28 cellular contexts compared by ENCODE assay signal in genomic region chr4:121236353-121237068, GRCh38.
"Had no signal": no experiment of that assay in that cellular context is flagged by ENCODE, and none has a peak within 500 bp of the region (broad histone marks: within the 10 kb centered on the region; RNA-seq: fewer than 3 reads in every experiment).

No MANE protein-coding gene starts in this region.

- H3K9me3 Mint-ChIP-seq: effector memory CD8-positive, alpha-beta T cell; immature natural killer cell; stimulated activated effector memory CD8-positive, alpha-beta T cell treated with anti-CD3 and anti-CD28 coated beads, Interleukin-12 subunit alpha, Interleukin-12 subunit beta, amount 100 ng/mL, for 72 hours had no signal

- H3K4me3 Mint-ChIP-seq: effector memory CD8-positive, alpha-beta T cell; immature natural killer cell; naive thymus-derived CD4-positive, alpha-beta T cell; stimulated activated effector memory CD8-positive, alpha-beta T cell treated with anti-CD3 and anti-CD28 coated beads, Interleukin-12 subunit alpha, Interleukin-12 subunit beta, amount 100 ng/mL, for 72 hours; type B pancreatic cell had no signal

- H3K27ac Mint-ChIP-seq: immature natural killer cell; naive thymus-derived CD4-positive, alpha-beta T cell; stimulated activated effector memory CD8-positive, alpha-beta T cell treated with anti-CD3 and anti-CD28 coated beads, Interleukin-12 subunit alpha, Interleukin-12 subunit beta, amount 100 ng/mL, for 72 hours; type B pancreatic cell had no signal

- H3K36me3 Mint-ChIP-seq: stimulated activated effector memory CD8-positive, alpha-beta T cell treated with anti-CD3 and anti-CD28 coated beads, Interleukin-12 subunit alpha, Interleukin-12 subunit beta, amount 100 ng/mL, for 72 hours; type B pancreatic cell had no signal

- DNase-seq: cortex of kidney; effector memory CD8-positive, alpha-beta T cell; erythroblast; esophagus squamous epithelium; foreskin melanocyte; glutamatergic neuron; heart right ventricle; hippocampal formation; immature natural killer cell; islet precursor cell; kidney glomerular epithelial cell; left ventricle myocardium superior; lower lobe of right lung; naive thymus-derived CD4-positive, alpha-beta T cell; occipital lobe; ovary; posterior cingulate gyrus; psoas muscle; right cardiac atrium; sigmoid colon; stimulated activated CD4-positive, alpha-beta T cell treated with anti-CD3 and anti-CD28 coated beads, Interleukin-2, amount 100 ng/mL, for 24 hours; stimulated activated CD4-positive, alpha-beta T cell treated with anti-CD3 and anti-CD28 coated beads, Interleukin-4, amount 100 ng/mL, for 24 hours; stimulated activated naive CD8-positive, alpha-beta T cell treated with anti-CD3 and anti-CD28 coated beads, Interleukin-15, Interleukin-2, amounts not matched to agents 100 U/mL and 50 U/mL, for 24 hours; substantia nigra; testis; tibial artery had no signal

- H3K27me3 Mint-ChIP-seq: effector memory CD8-positive, alpha-beta T cell; type B pancreatic cell had no signal

- H3K4me1 Mint-ChIP-seq: immature natural killer cell had no signal

- ATAC-seq: effector memory CD8-positive, alpha-beta T cell; heart right ventricle; left ventricle myocardium superior; lower lobe of right lung; naive thymus-derived CD4-positive, alpha-beta T cell; psoas muscle; right cardiac atrium; stimulated activated effector memory CD8-positive, alpha-beta T cell treated with anti-CD3 and anti-CD28 coated beads, Interleukin-12 subunit alpha, Interleukin-12 subunit beta, amount 100 ng/mL, for 72 hours; stimulated activated naive CD8-positive, alpha-beta T cell treated with anti-CD3 and anti-CD28 coated beads, Interleukin-15, Interleukin-2, amounts not matched to agents 100 U/mL and 50 U/mL, for 24 hours had no signal
